In the genomic region with DNA sequence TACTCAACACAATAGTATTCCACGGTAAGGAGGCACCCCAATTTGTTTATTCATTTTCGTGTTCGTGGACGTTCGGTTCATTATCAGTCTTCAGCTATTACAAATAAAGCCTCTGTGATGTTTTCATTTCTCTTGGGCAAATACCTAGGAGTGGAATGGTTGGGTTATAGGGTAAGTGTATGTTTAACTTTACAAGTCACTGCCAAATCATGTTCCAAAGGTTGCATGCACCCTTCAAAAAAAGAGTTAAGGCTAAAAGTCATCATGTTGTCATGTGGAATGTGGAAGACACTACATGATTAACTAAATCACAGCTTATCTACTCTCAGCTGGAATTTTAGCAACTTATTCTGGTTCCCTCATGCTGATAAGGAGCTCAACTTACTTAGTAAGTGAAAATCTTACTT, we compare ENCODE assay signal across 1 cellular context.
TF ChIP-seq lines count a peak whose summit lies in the region.

No MANE protein-coding gene starts in this region.

TF ChIP-seq in HepG2, 621 proteins besides CTCF, POLR2A, EP300 and RAD21 (continued from another document and continues in another):
- TF ChIP-seq, protein P1, sequence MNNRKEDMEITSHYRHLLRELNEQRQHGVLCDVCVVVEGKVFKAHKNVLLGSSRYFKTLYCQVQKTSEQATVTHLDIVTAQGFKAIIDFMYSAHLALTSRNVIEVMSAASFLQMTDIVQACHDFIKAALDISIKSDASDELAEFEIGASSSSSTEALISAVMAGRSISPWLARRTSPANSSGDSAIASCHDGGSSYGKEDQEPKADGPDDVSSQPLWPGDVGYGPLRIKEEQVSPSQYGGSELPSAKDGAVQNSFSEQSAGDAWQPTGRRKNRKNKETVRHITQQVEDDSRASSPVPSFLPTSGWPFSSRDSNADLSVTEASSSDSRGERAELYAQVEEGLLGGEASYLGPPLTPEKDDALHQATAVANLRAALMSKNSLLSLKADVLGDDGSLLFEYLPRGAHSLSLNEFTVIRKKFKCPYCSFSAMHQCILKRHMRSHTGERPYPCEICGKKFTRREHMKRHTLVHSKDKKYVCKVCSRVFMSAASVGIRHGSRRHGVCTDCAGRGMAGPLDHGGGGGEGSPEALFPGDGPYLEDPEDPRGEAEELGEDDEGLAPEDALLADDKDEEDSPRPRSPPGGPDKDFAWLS (CRISPR knock-in tag; IDR thresholded peaks at IDR 0.05; ENCODE audit: borderline replicate concordance) = no peak
- TF ChIP-seq HDAC2 (CRISPR knock-in tag; IDR thresholded peaks at IDR 0.05) (peak; percentile 59; the same call in 1 of the 2 replicates), ZNF234 (CRISPR knock-in tag; conservative IDR thresholded peaks at IDR 0.05) (no peak), ZFP62 (CRISPR knock-in tag; IDR thresholded peaks at IDR 0.05) (no peak), FOXC1 (CRISPR knock-in tag; IDR thresholded peaks at IDR 0.05; ENCODE audit: borderline replicate concordance) (no peak), SKI (IDR thresholded peaks at IDR 0.05; ENCODE audit: partially characterized antibody) (no peak), WIZ (CRISPR knock-in tag; IDR thresholded peaks at IDR 0.05) (no peak), MXI1 (IDR thresholded peaks at IDR 0.05; ENCODE audit: borderline replicate concordance, low read depth, low read length) (no peak), MXD4 (CRISPR knock-in tag; IDR thresholded peaks at IDR 0.05) (no peak), JDP2 (CRISPR knock-in tag; IDR thresholded peaks at IDR 0.05; ENCODE audit: borderline replicate concordance) (no peak), ZNF878 (CRISPR knock-in tag; IDR thresholded peaks at IDR 0.05) (no peak), NFE2L1 (CRISPR knock-in tag; IDR thresholded peaks at IDR 0.05; ENCODE audit: borderline replicate concordance) (no peak), XRCC5 (optimal IDR thresholded peaks at IDR 0.05; ENCODE audit: low read length) (no peak), SOX5 (CRISPR knock-in tag; IDR thresholded peaks at IDR 0.05; ENCODE audit: borderline replicate concordance) (peak; percentile 50; the same call in 1 of the 2 replicates), ONECUT2 (CRISPR knock-in tag; IDR thresholded peaks at IDR 0.05) (no peak), ZNF224 (CRISPR knock-in tag; IDR thresholded peaks at IDR 0.05) (no peak), TBP (CRISPR knock-in tag; IDR thresholded peaks at IDR 0.05) (no peak), CENPT (CRISPR knock-in tag; IDR thresholded peaks at IDR 0.05; ENCODE audit: low read depth) (no peak), ZNF205 (CRISPR knock-in tag; IDR thresholded peaks at IDR 0.05) (no peak), FOXK2 (IDR thresholded peaks at IDR 0.05) (peak; percentile 63; the same call in 1 of the 2 replicates), MAFK (conservative IDR thresholded peaks at IDR 0.05 in 1 of 2, IDR thresholded peaks at IDR 0.05 in 1 of 2; ENCODE audit: low read length in 2 of 2) (no peak), PHF21A (CRISPR knock-in tag; IDR thresholded peaks at IDR 0.05) (peak; percentile 39; the same call in 1 of the 2 replicates), NR2F1 (CRISPR knock-in tag; IDR thresholded peaks at IDR 0.05) (peak in 1 of 2 experiments; percentile 65; a peak in 2 of 4 replicates), ZNF282 (IDR thresholded peaks at IDR 0.05; ENCODE audit: partially characterized antibody) (no peak), CBX5 (CRISPR knock-in tag; IDR thresholded peaks at IDR 0.05; ENCODE audit: borderline replicate concordance) (no peak), MATR3 (CRISPR knock-in tag; IDR thresholded peaks at IDR 0.05) (no peak), ZMYM2 (CRISPR knock-in tag; IDR thresholded peaks at IDR 0.05) (no peak), FOXO1 (CRISPR knock-in tag; IDR thresholded peaks at IDR 0.05) (0 out of 2 replicates have a peak, but pooled peaks have one; percentile 44), NRL (CRISPR knock-in tag; IDR thresholded peaks at IDR 0.05; ENCODE audit: borderline replicate concordance) (no peak), AHR (CRISPR knock-in tag; IDR thresholded peaks at IDR 0.05) (no peak)
- TF ChIP-seq, protein P2, sequence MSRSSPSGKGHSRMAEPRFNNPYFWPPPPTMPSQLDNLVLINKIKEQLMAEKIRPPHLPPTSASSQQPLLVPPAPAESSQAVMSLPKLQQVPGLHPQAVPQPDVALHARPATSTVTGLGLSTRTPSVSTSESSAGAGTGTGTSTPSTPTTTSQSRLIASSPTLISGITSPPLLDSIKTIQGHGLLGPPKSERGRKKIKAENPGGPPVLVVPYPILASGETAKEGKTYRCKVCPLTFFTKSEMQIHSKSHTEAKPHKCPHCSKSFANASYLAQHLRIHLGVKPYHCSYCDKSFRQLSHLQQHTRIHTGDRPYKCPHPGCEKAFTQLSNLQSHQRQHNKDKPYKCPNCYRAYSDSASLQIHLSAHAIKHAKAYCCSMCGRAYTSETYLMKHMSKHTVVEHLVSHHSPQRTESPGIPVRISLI (CRISPR knock-in tag; IDR thresholded peaks at IDR 0.05; ENCODE audit: borderline replicate concordance) = peak; percentile 84
- TF ChIP-seq, protein P3, sequence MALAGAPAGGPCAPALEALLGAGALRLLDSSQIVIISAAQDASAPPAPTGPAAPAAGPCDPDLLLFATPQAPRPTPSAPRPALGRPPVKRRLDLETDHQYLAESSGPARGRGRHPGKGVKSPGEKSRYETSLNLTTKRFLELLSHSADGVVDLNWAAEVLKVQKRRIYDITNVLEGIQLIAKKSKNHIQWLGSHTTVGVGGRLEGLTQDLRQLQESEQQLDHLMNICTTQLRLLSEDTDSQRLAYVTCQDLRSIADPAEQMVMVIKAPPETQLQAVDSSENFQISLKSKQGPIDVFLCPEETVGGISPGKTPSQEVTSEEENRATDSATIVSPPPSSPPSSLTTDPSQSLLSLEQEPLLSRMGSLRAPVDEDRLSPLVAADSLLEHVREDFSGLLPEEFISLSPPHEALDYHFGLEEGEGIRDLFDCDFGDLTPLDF (CRISPR knock-in tag; IDR thresholded peaks at IDR 0.05) = no peak
- TF ChIP-seq, protein P4, sequence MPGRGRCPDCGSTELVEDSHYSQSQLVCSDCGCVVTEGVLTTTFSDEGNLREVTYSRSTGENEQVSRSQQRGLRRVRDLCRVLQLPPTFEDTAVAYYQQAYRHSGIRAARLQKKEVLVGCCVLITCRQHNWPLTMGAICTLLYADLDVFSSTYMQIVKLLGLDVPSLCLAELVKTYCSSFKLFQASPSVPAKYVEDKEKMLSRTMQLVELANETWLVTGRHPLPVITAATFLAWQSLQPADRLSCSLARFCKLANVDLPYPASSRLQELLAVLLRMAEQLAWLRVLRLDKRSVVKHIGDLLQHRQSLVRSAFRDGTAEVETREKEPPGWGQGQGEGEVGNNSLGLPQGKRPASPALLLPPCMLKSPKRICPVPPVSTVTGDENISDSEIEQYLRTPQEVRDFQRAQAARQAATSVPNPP (CRISPR knock-in tag; IDR thresholded peaks at IDR 0.05) = no peak
- TF ChIP-seq, protein P5, sequence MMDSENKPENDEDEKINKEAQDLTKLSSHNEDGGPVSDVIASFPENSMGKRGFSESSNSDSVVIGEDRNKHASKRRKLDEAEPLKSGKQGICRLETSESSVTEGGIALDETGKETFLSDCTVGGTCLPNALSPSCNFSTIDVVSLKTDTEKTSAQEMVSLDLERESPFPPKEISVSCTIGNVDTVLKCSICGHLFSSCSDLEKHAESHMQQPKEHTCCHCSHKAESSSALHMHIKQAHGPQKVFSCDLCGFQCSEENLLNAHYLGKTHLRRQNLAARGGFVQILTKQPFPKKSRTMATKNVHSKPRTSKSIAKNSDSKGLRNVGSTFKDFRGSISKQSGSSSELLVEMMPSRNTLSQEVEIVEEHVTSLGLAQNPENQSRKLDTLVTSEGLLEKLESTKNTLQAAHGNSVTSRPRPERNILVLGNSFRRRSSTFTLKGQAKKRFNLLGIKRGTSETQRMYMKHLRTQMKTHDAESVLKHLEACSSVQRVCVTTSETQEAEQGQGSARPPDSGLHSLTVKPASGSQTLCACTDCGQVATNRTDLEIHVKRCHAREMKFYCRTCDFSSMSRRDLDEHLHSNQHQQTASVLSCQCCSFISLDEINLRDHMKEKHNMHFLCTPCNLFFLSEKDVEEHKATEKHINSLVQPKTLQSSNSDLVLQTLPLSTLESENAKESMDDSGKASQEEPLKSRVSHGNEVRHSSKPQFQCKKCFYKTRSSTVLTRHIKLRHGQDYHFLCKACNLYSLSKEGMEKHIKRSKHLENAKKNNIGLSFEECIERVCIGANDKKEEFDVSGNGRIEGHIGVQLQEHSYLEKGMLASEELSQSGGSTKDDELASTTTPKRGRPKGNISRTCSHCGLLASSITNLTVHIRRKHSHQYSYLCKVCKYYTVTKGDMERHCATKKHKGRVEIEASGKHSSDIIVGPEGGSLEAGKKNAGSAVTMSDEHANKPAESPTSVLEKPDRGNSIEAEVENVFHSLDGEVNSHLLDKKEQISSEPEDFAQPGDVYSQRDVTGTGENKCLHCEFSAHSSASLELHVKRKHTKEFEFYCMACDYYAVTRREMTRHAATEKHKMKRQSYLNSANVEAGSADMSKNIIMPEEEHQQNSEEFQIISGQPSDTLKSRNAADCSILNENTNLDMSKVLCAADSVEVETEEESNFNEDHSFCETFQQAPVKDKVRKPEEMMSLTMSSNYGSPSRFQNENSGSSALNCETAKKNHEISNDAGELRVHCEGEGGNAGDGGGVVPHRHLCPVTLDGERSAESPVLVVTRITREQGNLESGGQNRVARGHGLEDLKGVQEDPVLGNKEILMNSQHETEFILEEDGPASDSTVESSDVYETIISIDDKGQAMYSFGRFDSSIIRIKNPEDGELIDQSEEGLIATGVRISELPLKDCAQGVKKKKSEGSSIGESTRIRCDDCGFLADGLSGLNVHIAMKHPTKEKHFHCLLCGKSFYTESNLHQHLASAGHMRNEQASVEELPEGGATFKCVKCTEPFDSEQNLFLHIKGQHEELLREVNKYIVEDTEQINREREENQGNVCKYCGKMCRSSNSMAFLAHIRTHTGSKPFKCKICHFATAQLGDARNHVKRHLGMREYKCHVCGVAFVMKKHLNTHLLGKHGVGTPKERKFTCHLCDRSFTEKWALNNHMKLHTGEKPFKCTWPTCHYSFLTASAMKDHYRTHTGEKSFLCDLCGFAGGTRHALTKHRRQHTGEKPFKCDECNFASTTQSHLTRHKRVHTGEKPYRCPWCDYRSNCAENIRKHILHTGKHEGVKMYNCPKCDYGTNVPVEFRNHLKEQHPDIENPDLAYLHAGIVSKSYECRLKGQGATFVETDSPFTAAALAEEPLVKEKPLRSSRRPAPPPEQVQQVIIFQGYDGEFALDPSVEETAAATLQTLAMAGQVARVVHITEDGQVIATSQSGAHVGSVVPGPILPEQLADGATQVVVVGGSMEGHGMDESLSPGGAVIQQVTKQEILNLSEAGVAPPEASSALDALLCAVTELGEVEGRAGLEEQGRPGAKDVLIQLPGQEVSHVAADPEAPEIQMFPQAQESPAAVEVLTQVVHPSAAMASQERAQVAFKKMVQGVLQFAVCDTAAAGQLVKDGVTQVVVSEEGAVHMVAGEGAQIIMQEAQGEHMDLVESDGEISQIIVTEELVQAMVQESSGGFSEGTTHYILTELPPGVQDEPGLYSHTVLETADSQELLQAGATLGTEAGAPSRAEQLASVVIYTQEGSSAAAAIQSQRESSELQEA (CRISPR knock-in tag; IDR thresholded peaks at IDR 0.05; ENCODE audit: not compliant biosample characterization) = no peak
- TF ChIP-seq, protein P6, sequence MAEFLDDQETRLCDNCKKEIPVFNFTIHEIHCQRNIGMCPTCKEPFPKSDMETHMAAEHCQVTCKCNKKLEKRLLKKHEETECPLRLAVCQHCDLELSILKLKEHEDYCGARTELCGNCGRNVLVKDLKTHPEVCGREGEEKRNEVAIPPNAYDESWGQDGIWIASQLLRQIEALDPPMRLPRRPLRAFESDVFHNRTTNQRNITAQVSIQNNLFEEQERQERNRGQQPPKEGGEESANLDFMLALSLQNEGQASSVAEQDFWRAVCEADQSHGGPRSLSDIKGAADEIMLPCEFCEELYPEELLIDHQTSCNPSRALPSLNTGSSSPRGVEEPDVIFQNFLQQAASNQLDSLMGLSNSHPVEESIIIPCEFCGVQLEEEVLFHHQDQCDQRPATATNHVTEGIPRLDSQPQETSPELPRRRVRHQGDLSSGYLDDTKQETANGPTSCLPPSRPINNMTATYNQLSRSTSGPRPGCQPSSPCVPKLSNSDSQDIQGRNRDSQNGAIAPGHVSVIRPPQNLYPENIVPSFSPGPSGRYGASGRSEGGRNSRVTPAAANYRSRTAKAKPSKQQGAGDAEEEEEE (CRISPR knock-in tag; IDR thresholded peaks at IDR 0.05; ENCODE audit: borderline replicate concordance) = no peak
- TF ChIP-seq, protein P7, sequence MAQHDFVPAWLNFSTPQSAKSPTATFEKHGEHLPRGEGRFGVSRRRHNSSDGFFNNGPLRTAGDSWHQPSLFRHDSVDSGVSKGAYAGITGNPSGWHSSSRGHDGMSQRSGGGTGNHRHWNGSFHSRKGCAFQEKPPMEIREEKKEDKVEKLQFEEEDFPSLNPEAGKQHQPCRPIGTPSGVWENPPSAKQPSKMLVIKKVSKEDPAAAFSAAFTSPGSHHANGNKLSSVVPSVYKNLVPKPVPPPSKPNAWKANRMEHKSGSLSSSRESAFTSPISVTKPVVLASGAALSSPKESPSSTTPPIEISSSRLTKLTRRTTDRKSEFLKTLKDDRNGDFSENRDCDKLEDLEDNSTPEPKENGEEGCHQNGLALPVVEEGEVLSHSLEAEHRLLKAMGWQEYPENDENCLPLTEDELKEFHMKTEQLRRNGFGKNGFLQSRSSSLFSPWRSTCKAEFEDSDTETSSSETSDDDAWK (CRISPR knock-in tag; IDR thresholded peaks at IDR 0.05) = no peak
- TF ChIP-seq, protein P8, sequence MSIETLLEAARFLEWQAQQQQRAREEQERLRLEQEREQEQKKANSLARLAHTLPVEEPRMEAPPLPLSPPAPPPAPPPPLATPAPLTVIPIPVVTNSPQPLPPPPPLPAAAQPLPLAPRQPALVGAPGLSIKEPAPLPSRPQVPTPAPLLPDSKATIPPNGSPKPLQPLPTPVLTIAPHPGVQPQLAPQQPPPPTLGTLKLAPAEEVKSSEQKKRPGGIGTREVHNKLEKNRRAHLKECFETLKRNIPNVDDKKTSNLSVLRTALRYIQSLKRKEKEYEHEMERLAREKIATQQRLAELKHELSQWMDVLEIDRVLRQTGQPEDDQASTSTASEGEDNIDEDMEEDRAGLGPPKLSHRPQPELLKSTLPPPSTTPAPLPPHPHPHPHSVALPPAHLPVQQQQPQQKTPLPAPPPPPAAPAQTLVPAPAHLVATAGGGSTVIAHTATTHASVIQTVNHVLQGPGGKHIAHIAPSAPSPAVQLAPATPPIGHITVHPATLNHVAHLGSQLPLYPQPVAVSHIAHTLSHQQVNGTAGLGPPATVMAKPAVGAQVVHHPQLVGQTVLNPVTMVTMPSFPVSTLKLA (IDR thresholded peaks at IDR 0.05) = no peak
- TF ChIP-seq, protein P9, sequence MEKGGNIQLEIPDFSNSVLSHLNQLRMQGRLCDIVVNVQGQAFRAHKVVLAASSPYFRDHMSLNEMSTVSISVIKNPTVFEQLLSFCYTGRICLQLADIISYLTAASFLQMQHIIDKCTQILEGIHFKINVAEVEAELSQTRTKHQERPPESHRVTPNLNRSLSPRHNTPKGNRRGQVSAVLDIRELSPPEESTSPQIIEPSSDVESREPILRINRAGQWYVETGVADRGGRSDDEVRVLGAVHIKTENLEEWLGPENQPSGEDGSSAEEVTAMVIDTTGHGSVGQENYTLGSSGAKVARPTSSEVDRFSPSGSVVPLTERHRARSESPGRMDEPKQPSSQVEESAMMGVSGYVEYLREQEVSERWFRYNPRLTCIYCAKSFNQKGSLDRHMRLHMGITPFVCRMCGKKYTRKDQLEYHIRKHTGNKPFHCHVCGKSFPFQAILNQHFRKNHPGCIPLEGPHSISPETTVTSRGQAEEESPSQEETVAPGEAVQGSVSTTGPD (CRISPR knock-in tag; IDR thresholded peaks at IDR 0.05) = no peak
- TF ChIP-seq, protein P10, sequence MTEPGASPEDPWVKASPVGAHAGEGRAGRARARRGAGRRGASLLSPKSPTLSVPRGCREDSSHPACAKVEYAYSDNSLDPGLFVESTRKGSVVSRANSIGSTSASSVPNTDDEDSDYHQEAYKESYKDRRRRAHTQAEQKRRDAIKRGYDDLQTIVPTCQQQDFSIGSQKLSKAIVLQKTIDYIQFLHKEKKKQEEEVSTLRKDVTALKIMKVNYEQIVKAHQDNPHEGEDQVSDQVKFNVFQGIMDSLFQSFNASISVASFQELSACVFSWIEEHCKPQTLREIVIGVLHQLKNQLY (CRISPR knock-in tag; IDR thresholded peaks at IDR 0.05) = peak; percentile 52; the same call in 1 of the 2 replicates
